Comparison of ENCODE assay signal across 9 cellular contexts in the genomic region with DNA sequence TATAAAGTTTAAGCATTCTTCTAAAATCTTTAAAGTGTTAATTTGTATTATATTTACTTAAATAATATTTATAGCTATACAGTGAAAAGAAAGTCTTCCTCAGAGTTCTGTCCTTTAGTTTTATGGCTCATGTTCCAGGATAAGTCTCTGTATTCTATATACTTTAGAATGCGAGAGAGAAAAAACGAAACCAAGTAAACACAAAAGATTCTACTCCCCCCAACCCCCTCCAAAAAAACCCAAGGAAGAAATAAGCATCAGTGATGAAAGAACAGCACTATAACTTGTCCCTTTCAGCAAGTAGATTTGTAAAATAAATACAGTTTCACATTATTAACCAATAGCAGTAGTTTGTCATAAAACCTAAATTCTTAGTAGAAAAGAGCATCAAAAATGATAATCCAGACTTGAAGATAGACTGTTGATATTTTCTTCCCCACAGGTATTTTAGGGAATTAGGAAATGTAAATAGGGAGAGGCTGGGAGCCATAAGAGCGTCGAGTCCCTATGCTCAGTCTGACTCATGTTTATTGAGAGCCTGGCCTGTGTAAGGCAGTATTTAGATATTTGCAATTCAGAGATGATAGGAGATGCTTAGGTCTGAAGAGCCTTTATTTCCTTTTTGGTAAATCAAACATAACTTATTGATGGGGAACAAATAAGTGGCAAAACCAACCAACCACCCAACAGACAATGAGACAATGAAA. TPM values are rescaled to one million over a fixed set of nuclear protein-coding genes. Genes with fewer than 3 reads are reported as not detected.
DNase-seq lines count a peak whose midpoint lies in the region; ATAC-seq and TF ChIP-seq lines count a peak whose summit lies in the region.
"Had no signal": no experiment of that assay in that cellular context is flagged by ENCODE, and none has a peak within 500 bp of the region (broad histone marks: within the 10 kb centered on the region; RNA-seq: fewer than 3 reads in every experiment).

No MANE protein-coding gene starts in this region.

- DNase-seq in CD8-positive, alpha-beta T cell: no peak
- DNase-seq in brain microvascular endothelial cell (no peak), amniotic stem cell (lab: John Stamatoyannopoulos, UW) (no peak)
- DNase-seq in natural killer cell treated with Interleukin-12 subunit alpha and Interleukin-12 subunit beta and Interleukin-15 and Interleukin-18, amount 100 ng/mL, for 72 hours (ENCODE audit: low spot score): no peak
- DNase-seq: psoas muscle had no signal

- ATAC-seq in CD8-positive, alpha-beta T cell: no peak
- peak; percentile 35 for ATAC-seq in HG03565 (IDR thresholded peaks at IDR 0.05; ENCODE audit: unreplicated experiment)
- no peak for ATAC-seq in natural killer cell treated with Interleukin-12 subunit alpha and Interleukin-12 subunit beta and Interleukin-15 and Interleukin-18, amount 100 ng/mL, for 72 hours
- no peak for ATAC-seq in GM19463 (IDR thresholded peaks at IDR 0.05; ENCODE audit: unreplicated experiment)
- ATAC-seq in HG03135 (IDR thresholded peaks at IDR 0.05; ENCODE audit: unreplicated experiment): no peak
- no peak for ATAC-seq in HG03095 (IDR thresholded peaks at IDR 0.05; ENCODE audit: unreplicated experiment)
- ATAC-seq: psoas muscle had no signal

- peak overlapping the region; percentile 92 for H3K27ac Mint-ChIP-seq in CD8-positive, alpha-beta T cell
- peak overlapping the region; percentile 78 to 91 for H3K27ac Mint-ChIP-seq in natural killer cell treated with Interleukin-12 subunit alpha and Interleukin-12 subunit beta and Interleukin-15 and Interleukin-18, amount 100 ng/mL, for 72 hours

- H3K4me1 ChIP-seq in CD8-positive, alpha-beta T cell (ENCODE audit: insufficient read depth, low read length): peaks cover 61% of the 10 kb centered on the region
- H3K4me1 ChIP-seq: psoas muscle had no signal

- no peaks in the 10 kb centered on the region for H3K36me3 ChIP-seq in CD8-positive, alpha-beta T cell (ENCODE audit: insufficient read depth, low read length)
- no peaks in the 10 kb centered on the region for H3K36me3 ChIP-seq in brain microvascular endothelial cell (replicated peaks)

- intact Hi-C loops in CD8-positive, alpha-beta T cell (cut with DNase I, micrococcal nuclease): loop anchor here in 1 of 2 experiments (5.0 kb wide), 1 partner anchor 35 kb away; no protein-coding TSS in a partner anchor

- peaks cover 88% of the 10 kb centered on the region for H3K4me1 Mint-ChIP-seq in CD8-positive, alpha-beta T cell (ENCODE audit: low read depth)
- H3K4me1 Mint-ChIP-seq in natural killer cell treated with Interleukin-12 subunit alpha and Interleukin-12 subunit beta and Interleukin-15 and Interleukin-18, amount 100 ng/mL, for 72 hours (ENCODE audit: low read depth in 2 of 2): peaks cover 16 to 35% of the 10 kb centered on the region in 2 donors

- no peaks in the 10 kb centered on the region for H3K27me3 Mint-ChIP-seq in CD8-positive, alpha-beta T cell (ENCODE audit: low read depth)
- no peaks in the 10 kb centered on the region for H3K27me3 Mint-ChIP-seq in natural killer cell treated with Interleukin-12 subunit alpha and Interleukin-12 subunit beta and Interleukin-15 and Interleukin-18, amount 100 ng/mL, for 72 hours

- in situ Hi-C loops in brain microvascular endothelial cell (cut with HindIII; ENCODE audit: low pct_ligation_motif_present, low sequenced_read_pairs): no loop called here

- CTCF ChIA-PET in CD8-positive, alpha-beta T cell (lab: Charles Lee): interaction anchor here (0.7 to 2.9 kb wide), 4 partner anchors 16 to 71 kb away, joined by 3 to 14 read pairs (median 10); partner anchors contain the start of gene CDC14A

- H3K9me3 Mint-ChIP-seq in CD8-positive, alpha-beta T cell: no peaks in the 10 kb centered on the region
- no peaks in the 10 kb centered on the region for H3K9me3 Mint-ChIP-seq in natural killer cell treated with Interleukin-12 subunit alpha and Interleukin-12 subunit beta and Interleukin-15 and Interleukin-18, amount 100 ng/mL, for 72 hours

- POLR2A ChIA-PET in CD8-positive, alpha-beta T cell (lab: Charles Lee): interaction anchor here (0.8 to 1.1 kb wide), 6 partner anchors 9 to 35 kb away, joined by 3 to 6 read pairs (median 3); no protein-coding TSS in a partner anchor

- TF ChIP-seq CTCF in CD8-positive, alpha-beta T cell (IDR thresholded peaks at IDR 0.05): no peak
- no peak for TF ChIP-seq CTCF in brain microvascular endothelial cell (IDR thresholded peaks at IDR 0.05; ENCODE audit: low read depth, low read length, missing control alignments)

- H3K4me3 Mint-ChIP-seq in CD8-positive, alpha-beta T cell: peak overlapping the region; percentile 78
- H3K4me3 Mint-ChIP-seq in natural killer cell treated with Interleukin-12 subunit alpha and Interleukin-12 subunit beta and Interleukin-15 and Interleukin-18, amount 100 ng/mL, for 72 hours: peak overlapping the region; percentile 81

- H3K27me3 ChIP-seq in CD8-positive, alpha-beta T cell (ENCODE audit: insufficient read depth, low read length): no peaks in the 10 kb centered on the region
- no peaks in the 10 kb centered on the region for H3K27me3 ChIP-seq in brain microvascular endothelial cell (replicated peaks)

- H3K9me3 ChIP-seq in CD8-positive, alpha-beta T cell (ENCODE audit: low read length): no peaks in the 10 kb centered on the region
- H3K9me3 ChIP-seq: psoas muscle had no signal

- peaks cover 50% of the 10 kb centered on the region for H3K36me3 Mint-ChIP-seq in CD8-positive, alpha-beta T cell
- H3K36me3 Mint-ChIP-seq in natural killer cell treated with Interleukin-12 subunit alpha and Interleukin-12 subunit beta and Interleukin-15 and Interleukin-18, amount 100 ng/mL, for 72 hours: no peaks in the 10 kb centered on the region

- H3K27ac ChIP-seq in CD8-positive, alpha-beta T cell (ENCODE audit: low read depth, low read length): no peak overlapping the region
- peak overlapping the region; percentile 48 for H3K27ac ChIP-seq in brain microvascular endothelial cell
- H3K27ac ChIP-seq: psoas muscle had no signal

- no peak overlapping the region for H3K4me3 ChIP-seq in CD8-positive, alpha-beta T cell (ENCODE audit: low read depth, low read length)
- no peak overlapping the region for H3K4me3 ChIP-seq in brain microvascular endothelial cell (ENCODE audit: low read depth, low read length)
- H3K4me3 ChIP-seq: psoas muscle had no signal

RNA-seq across cellular contexts. Expression of gene CDC14A, which starts 35.5 kb away (rescaled TPM):
- total RNA-seq in CD8-positive, alpha-beta T cell: 100 to 1,000 TPM; 136 to 144 TPM
- total RNA-seq in natural killer cell treated with Interleukin-12 subunit alpha and Interleukin-12 subunit beta and Interleukin-15 and Interleukin-18, amount 100 ng/mL, for 72 hours: 10 to 100 TPM; 15.0 to 26.9 TPM

Comparison
In these comparisons a context has a peak if more than half of its experiments do, and no peak if none do; other contexts are left out.
1. RNA of gene CDC14A, which starts 35.5 kb away (total RNA-seq): 136 to 144 TPM in CD8-positive, alpha-beta T cell; 15.0 to 26.9 TPM in natural killer cell treated with Interleukin-12 subunit alpha and Interleukin-12 subunit beta and Interleukin-15 and Interleukin-18, amount 100 ng/mL, for 72 hours; every median in the first group is over 4 times any median in the second.